Comparison of ENCODE assay signal across 8 cellular contexts in genomic region chr6:83192871-83193746, GRCh38.
DNase-seq lines count a peak whose midpoint lies in the region; ATAC-seq and TF ChIP-seq lines count a peak whose summit lies in the region.

Gene PGM3 (minus strand): TSS chr6:83193265. CDS start chr6:83191012, 2,253 bp downstream.
Gene RWDD2A (plus strand): TSS chr6:83193357. CDS start chr6:83194452, 1,095 bp downstream.

- peak within 1 kb of the TSS; percentile 84 for H3K9ac ChIP-seq in iPS-20b (ENCODE audit: low read depth, low read length)

- H3K4me1 ChIP-seq in ACC112 (ENCODE audit: control insufficient read depth, insufficient read depth, low read length, unreplicated experiment): peaks cover 27% of the 10 kb centered on the region
- no peaks in the 10 kb centered on the region; the same call in none of the 2 replicates for H3K4me1 ChIP-seq in iPS-20b (ENCODE audit: insufficient read depth, low read length)

- peak within 1 kb of the TSS; percentile 93 for H3K4me3 ChIP-seq in ACC112 (ENCODE audit: low read depth, low read length)
- peak within 1 kb of the TSS; percentile 91 for H3K4me3 ChIP-seq in iPS-20b (ENCODE audit: low read length)
- peak within 1 kb of the TSS; percentile 53 to 98 (median 94) for H3K4me3 ChIP-seq in skin epidermis

- H3K36me3 ChIP-seq in ACC112 (ENCODE audit: insufficient read depth, low read length) (peaks cover 6% of the 10 kb centered on the region), iPS-20b (ENCODE audit: insufficient read depth, low read depth, low read length) (peaks cover 50% of the 10 kb centered on the region)

- peak within 1 kb of the TSS; percentile 91 for H2AFZ ChIP-seq in ACC112 (ENCODE audit: low read length, unreplicated experiment)

- no peaks in the 10 kb centered on the region for H3K27me3 ChIP-seq in ACC112 (ENCODE audit: insufficient read depth, low read length)
- no peaks in the 10 kb centered on the region for H3K27me3 ChIP-seq in iPS-20b (ENCODE audit: insufficient read depth, low read length)

- in situ Hi-C loops in T47D (cut with HindIII; ENCODE audit: low pct_unique_long_range_greater_than_20kb, low sequenced_read_pairs): no loop called here

- peak; percentile 78 for DNase-seq in NCI-H2171 (lab: John Stamatoyannopoulos, UW)
- peak; percentile 85 to 95 for DNase-seq in T47D (ENCODE audit: low read depth in 1 of 2, low spot score in 1 of 2)

- H3K79me2 ChIP-seq in ACC112 (ENCODE audit: control insufficient read depth, insufficient read depth, low read length, unreplicated experiment): peaks cover 48% of the 10 kb centered on the region

- ATAC-seq in GM18861 (IDR thresholded peaks at IDR 0.05; ENCODE audit: unreplicated experiment) (peak; percentile 96), HG03066 (IDR thresholded peaks at IDR 0.05; ENCODE audit: low read depth, unreplicated experiment) (peak; percentile 97)

- TF ChIP-seq CTCF in VCaP (conservative IDR thresholded peaks at IDR 0.05): no peak

- H3K27ac ChIP-seq in ACC112 (ENCODE audit: low read depth, low read length) (peak within 1 kb of the TSS; percentile 59), VCaP (peak within 1 kb of the TSS; percentile 95), iPS-20b (ENCODE audit: low read length) (no peak within 1 kb of the TSS), skin epidermis (peak within 1 kb of the TSS; percentile 51 to 95 (median 85))

- H3K9me3 ChIP-seq in iPS-20b (ENCODE audit: insufficient read depth, low read depth, low read length): no peaks in the 10 kb centered on the region
